Comparison of ENCODE assay signal across 9 cellular contexts in the genomic region with DNA sequence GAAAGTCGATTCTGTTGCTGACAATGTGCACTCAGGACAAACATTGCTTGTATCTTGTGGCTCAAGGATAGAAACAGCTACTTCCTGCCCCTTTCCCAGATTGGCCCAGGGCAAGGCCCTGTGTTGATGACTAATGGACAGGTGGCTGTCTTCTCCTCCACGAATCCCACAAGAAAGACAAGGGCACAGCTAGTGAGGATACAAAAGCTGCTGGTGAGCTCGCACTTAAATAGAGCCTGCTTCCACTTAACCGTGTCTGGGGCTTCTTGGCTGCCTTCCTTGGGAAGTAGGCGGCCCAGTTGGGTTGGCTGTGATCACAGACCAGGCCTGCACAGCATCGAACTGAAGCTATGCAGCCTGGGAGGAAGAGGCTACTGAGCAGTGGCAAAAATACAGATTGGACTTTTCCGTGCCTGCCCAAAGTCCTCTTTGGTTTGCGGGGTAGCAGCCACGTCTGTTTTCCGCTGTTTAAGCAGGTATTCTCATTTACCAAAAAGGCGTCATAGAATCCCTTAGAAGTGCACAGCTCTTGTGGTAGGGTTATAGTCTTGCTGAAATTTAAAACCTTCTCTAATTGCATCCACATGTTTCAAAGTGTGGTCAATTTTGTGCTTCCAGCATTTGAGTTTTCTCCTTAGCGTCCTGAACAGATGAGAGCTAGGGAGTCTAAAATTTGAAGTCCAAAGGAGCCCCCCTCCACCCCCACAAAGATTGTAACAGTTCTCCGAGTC. TPM values are rescaled to one million over a fixed set of nuclear protein-coding genes. Genes with fewer than 3 reads are reported as not detected.
A peak's percentile ranks its signal among the peaks of the same experiment; 100 is the strongest.
DNase-seq lines count a peak whose midpoint lies in the region; TF ChIP-seq lines count a peak whose summit lies in the region.
"Had no signal": no experiment of that assay in that cellular context is flagged by ENCODE, and none has a peak within 500 bp of the region (broad histone marks: within the 10 kb centered on the region; RNA-seq: fewer than 3 reads in every experiment).

No MANE protein-coding gene starts in this region.

- WGBS in testis, 2 donors: 46 to 54% methylated on average over 11 to 13 of the region's 13 CpGs

- H3K4me1 ChIP-seq in testis: peaks cover 28% of the 10 kb centered on the region

- intact Hi-C loops in testis (cut with DNase I; ENCODE audit: low total_unique reads): loop anchor here (10.0 kb wide), 1 partner anchor 209 kb away; no protein-coding TSS in a partner anchor

- H3K36me3 Mint-ChIP-seq in brain (peaks cover 21% of the 10 kb centered on the region), immature natural killer cell (no peaks in the 10 kb centered on the region)

- H3K9me3 ChIP-seq in testis: no peaks in the 10 kb centered on the region

- H3K4me3 ChIP-seq in testis: no peak overlapping the region

- DNase-seq in HPDE6-E6E7 (ENCODE audit: extremely low spot score): peak; percentile 89
- DNase-seq in islet precursor cell: peak; percentile 96
- no peak for DNase-seq in testis
- DNase-seq in NCI-H187 (lab: John Stamatoyannopoulos, UW): no peak
- DNase-seq in immature natural killer cell: no peak
- DNase-seq in T-helper 1 cell: no peak
- no peak for DNase-seq in NK-92 treated with Interleukin-12 subunit alpha and Interleukin-12 subunit beta, amount 100 ng/mL, for 24 hours (lab: John Stamatoyannopoulos, UW)
- DNase-seq: erythroblast had no signal

- peaks cover 51% of the 10 kb centered on the region for H3K4me1 Mint-ChIP-seq in brain
- H3K4me1 Mint-ChIP-seq in immature natural killer cell: no peaks in the 10 kb centered on the region

- TF ChIP-seq CTCF in brain (conservative IDR thresholded peaks at IDR 0.05) (no peak), testis (IDR thresholded peaks at IDR 0.05) (no peak)

- no peaks in the 10 kb centered on the region for H3K27me3 Mint-ChIP-seq in brain
- H3K27me3 Mint-ChIP-seq in immature natural killer cell (ENCODE audit: low read depth in 3 of 3): peaks cover 1 to 5% (median 1%) of the 10 kb centered on the region in 3 donors

- H3K27ac Mint-ChIP-seq in brain (peak overlapping the region; percentile 75 to 91 (median 87)), immature natural killer cell (no peak overlapping the region)

- H3K9me3 Mint-ChIP-seq in brain (peaks cover 0 to 2% (median 0%) of the 10 kb centered on the region in 5 experiments), immature natural killer cell (no peaks in the 10 kb centered on the region)

- no peaks in the 10 kb centered on the region for H3K36me3 ChIP-seq in testis (ENCODE audit: low read depth, missing control alignments)

- H3K27me3 ChIP-seq in testis: no peaks in the 10 kb centered on the region

- TF ChIP-seq POLR2A in testis (IDR thresholded peaks at IDR 0.05): no peak

- peak overlapping the region in 1 of 5 experiments; percentile 26 for H3K4me3 Mint-ChIP-seq in brain
- no peak overlapping the region for H3K4me3 Mint-ChIP-seq in immature natural killer cell

- H3K27ac ChIP-seq in testis: peak overlapping the region; percentile 64 to 85

RNA-seq across cellular contexts. Expression of a gene that starts 23.1 kb away (rescaled TPM):
- polyA plus RNA-seq in brain (ENCODE audit: insufficient read depth, low read depth, low replicate concordance) (38.0 TPM), testis (ENCODE audit: insufficient read depth, low read depth, low replicate concordance) (176 TPM), immature natural killer cell (100 to 1,000 TPM in 1 of 3 donors, 10 to 100 TPM in 2; 65.1 to 129 (median 70.2) TPM)
- total RNA-seq in testis: 10 to 100 TPM; 41.3 to 53.9 TPM

RNA-seq across cellular contexts. Expression of a gene that starts 58.2 kb away (rescaled TPM):
- polyA plus RNA-seq in brain (ENCODE audit: insufficient read depth, low read depth, low replicate concordance) (17.7 TPM), testis (ENCODE audit: insufficient read depth, low read depth, low replicate concordance) (22.1 TPM), immature natural killer cell (10 to 100 TPM; 11.2 to 19.0 (median 11.3) TPM)
- total RNA-seq in testis: 10 to 100 TPM; 26.3 to 26.9 TPM

RNA-seq across cellular contexts. Expression of a gene that starts 58.2 kb away (rescaled TPM):
- 9.0 TPM for polyA plus RNA-seq in brain (ENCODE audit: insufficient read depth, low read depth, low replicate concordance)
- 10 to 100 TPM; 21.4 to 27.3 TPM for total RNA-seq in testis
- polyA plus RNA-seq in testis (ENCODE audit: insufficient read depth, low read depth, low replicate concordance): 76.0 TPM
- polyA plus RNA-seq in immature natural killer cell: 1 to 10 TPM in 2 of 3 donors, not detected in 1; 1.3 to 3.2 TPM

Comparison
In these comparisons a context has a peak if more than half of its experiments do, and no peak if none do; other contexts are left out.
1. DNase-seq: peak in HPDE6-E6E7 (single experiment) and islet precursor cell (single experiment); none in testis (single experiment), NCI-H187 (0 of 2), immature natural killer cell (0 of 3), T-helper 1 cell (0 of 5) and NK-92 treated with Interleukin-12 subunit alpha and Interleukin-12 subunit beta, amount 100 ng/mL, for 24 hours (single experiment).
2. H3K27ac Mint-ChIP-seq: peak in brain (5 of 5); none in immature natural killer cell (0 of 6).